12 cellular contexts compared by ENCODE assay signal in genomic region chr1:67682659-67683197, GRCh38. TPM values are rescaled to one million over a fixed set of nuclear protein-coding genes. Genes with fewer than 3 reads are reported as not detected.
DNase-seq lines count a peak whose midpoint lies in the region; ATAC-seq and TF ChIP-seq lines count a peak whose summit lies in the region.
"Had no signal": no experiment of that assay in that cellular context is flagged by ENCODE, and none has a peak within 500 bp of the region (broad histone marks: within the 10 kb centered on the region; RNA-seq: fewer than 3 reads in every experiment).

No MANE protein-coding gene starts in this region.

- ATAC-seq in GM19452 (IDR thresholded peaks at IDR 0.05; ENCODE audit: unreplicated experiment) (no peak), aorta (ENCODE audit: low FRiP score) (no peak)
- ATAC-seq: mucosa of descending colon, T-helper 17 cell had no signal

- dilution Hi-C loops in mammary epithelial cell (cut with HindIII; ENCODE audit: low sequenced_read_pairs) = loop anchor here (5.0 kb wide), 2 partner anchors 50 to 100 kb away; no protein-coding TSS in a partner anchor

- H3K79me2 ChIP-seq in mammary epithelial cell (ENCODE audit: insufficient read depth, low read length) = peaks cover 27% of the 10 kb centered on the region

- H4K20me1 ChIP-seq in mammary epithelial cell (ENCODE audit: insufficient read depth, low read length) = no peaks in the 10 kb centered on the region

- intact Hi-C loops in mammary epithelial cell (cut with micrococcal nuclease) = no loop called here
- intact Hi-C loops in ovary (cut with DNase I) = loop anchor here in 3 of 4 donors (10.0 kb wide), 2 partner anchors 118 to 148 kb away; no protein-coding TSS in a partner anchor
- intact Hi-C loops in aorta (cut with DNase I) = loop anchor here in 1 of 2 donors (5.0 kb wide), 1 partner anchor 145 kb away; no protein-coding TSS in a partner anchor

- H3K4me2 ChIP-seq in mammary epithelial cell (ENCODE audit: insufficient read depth, low read depth, low read length) = peak overlapping the region; percentile 83

- H3K27ac ChIP-seq in mammary epithelial cell (ENCODE audit: insufficient read depth, low read depth, low read length) (peak overlapping the region; percentile 97), ovary (no peak overlapping the region), aorta (ENCODE audit: low read depth in 1 of 2, low read length in 2 of 2) (peak overlapping the region in 1 of 2 donors; percentile 52)

- H2AFZ ChIP-seq in mammary epithelial cell (ENCODE audit: low read depth, low read length) = no peak overlapping the region

- CTCF ChIA-PET in mammary epithelial cell (lab: Charles Lee; ENCODE audit: low non-redundant PET) = interaction anchor here (0.7 kb wide), 1 partner anchor 147 kb away, joined by 6 read pairs; no protein-coding TSS in a partner anchor

- TF ChIP-seq CTCF in mammary epithelial cell (conservative IDR thresholded peaks at IDR 0.05 in 1 of 2, IDR thresholded peaks at IDR 0.05 in 1 of 2; ENCODE audit: extremely low read depth in 1 of 2, insufficient read depth in 1 of 2, low read depth in 1 of 2, low read length in 2 of 2) = no peak
- no peak for TF ChIP-seq CTCF in ovary (IDR thresholded peaks at IDR 0.05)

- no peak for TF ChIP-seq EP300 in ovary (IDR thresholded peaks at IDR 0.05)

- TF ChIP-seq POLR2A in ovary (IDR thresholded peaks at IDR 0.05) = no peak

- H3K27me3 ChIP-seq in mammary epithelial cell (ENCODE audit: insufficient read depth, low read length) (no peaks in the 10 kb centered on the region), ovary (no peaks in the 10 kb centered on the region), aorta (ENCODE audit: control insufficient read depth in 1 of 2, insufficient read depth in 2 of 2, low read length in 1 of 2) (no peaks in the 10 kb centered on the region)
- H3K27me3 ChIP-seq: tibial nerve had no signal

- H3K9me3 ChIP-seq in mammary epithelial cell (replicated peaks; ENCODE audit: insufficient read depth, low read length) (no peaks in the 10 kb centered on the region), ovary (no peaks in the 10 kb centered on the region), aorta (ENCODE audit: control insufficient read depth, low read length) (no peaks in the 10 kb centered on the region)
- H3K9me3 ChIP-seq: mucosa of descending colon, tibial nerve had no signal

- in situ Hi-C loops in mammary epithelial cell (cut with MboI; ENCODE audit: low sequenced_read_pairs in 2 of 2) = loop anchor here (5.0 kb wide), 1 partner anchor 110 kb away; no protein-coding TSS in a partner anchor

- DNase-seq in DMS53 (lab: John Stamatoyannopoulos, UW) (peak; percentile 88), NCI-H1048 (lab: John Stamatoyannopoulos, UW) (peak; percentile 74), mammary epithelial cell (peak; percentile 95), non-pigmented ciliary epithelial cell (ENCODE audit: low read depth) (peak; percentile 82), ovary (no peak), aorta (no peak), SHP77 treated with DMSO at 0.1 percent for 48 hours (lab: John Stamatoyannopoulos, UW) (no peak)
- DNase-seq: mucosa of descending colon, NCI-H2081, T-helper 17 cell had no signal

- H3K4me3 ChIP-seq in mammary epithelial cell (replicated peaks in 1 of 3; ENCODE audit: insufficient read depth in 1 of 3, low read depth in 2 of 3, low read length in 3 of 3) = peak overlapping the region in 2 of 3 experiments; percentile 47 to 69
- no peak overlapping the region for H3K4me3 ChIP-seq in ovary
- H3K4me3 ChIP-seq in aorta (ENCODE audit: low read length in 2 of 2) = no peak overlapping the region
- H3K4me3 ChIP-seq: mucosa of descending colon, tibial nerve had no signal

- 0% methylated on average over 3 of the region's 3 CpGs for WGBS in mammary epithelial cell (ENCODE audit: low coverage, missing lambda C conversion rate)
- 60 to 73% (median 64%) methylated on average over 3 of the region's 3 CpGs for WGBS in ovary, 3 donors
- WGBS in aorta, 2 donors = 4 to 5% methylated on average over 3 of the region's 3 CpGs

- H3K36me3 ChIP-seq in mammary epithelial cell (ENCODE audit: insufficient read depth, low read length) = peaks cover 8% of the 10 kb centered on the region
- no peaks in the 10 kb centered on the region for H3K36me3 ChIP-seq in ovary
- peaks cover 0 to 1% of the 10 kb centered on the region in 2 donors for H3K36me3 ChIP-seq in aorta (ENCODE audit: control insufficient read depth in 1 of 2, insufficient read depth in 2 of 2, low read length in 1 of 2)

- H3K9ac ChIP-seq in mammary epithelial cell (ENCODE audit: insufficient read depth, low read length) = peak overlapping the region; percentile 92

- no TSS peak for BruUV-seq in mammary epithelial cell (replicated peaks; lab: Mats Ljungman, UMichigan)

- H3K4me1 ChIP-seq in mammary epithelial cell (ENCODE audit: insufficient read depth, low read length) = peaks cover 29% of the 10 kb centered on the region
- H3K4me1 ChIP-seq in ovary (ENCODE audit: insufficient read depth) = peaks cover 7% of the 10 kb centered on the region
- no peaks in the 10 kb centered on the region for H3K4me1 ChIP-seq in aorta (ENCODE audit: control insufficient read depth in 1 of 2, insufficient read depth in 2 of 2, low read length in 2 of 2)

RNA-seq across cellular contexts. Expression of gene GADD45A, which starts 2.3 kb away (rescaled TPM):
- 100 to 1,000 TPM; 119 to 371 TPM for total RNA-seq in mammary epithelial cell
- 75.5 TPM for polyA plus RNA-seq in mammary epithelial cell
- 27.2 TPM for polyA minus RNA-seq in mammary epithelial cell
- total RNA-seq in ovary = 100 to 1,000 TPM in 1 of 7 donors, 10 to 100 TPM in 6; 22.1 to 132 (median 36.2) TPM
- 100 to 1,000 TPM in 1 of 2 donors, 10 to 100 TPM in 1; 49.2 to 103 TPM for polyA plus RNA-seq in ovary
- 100 to 1,000 TPM in 1 of 2 donors, 10 to 100 TPM in 1; 49.7 to 158 TPM for total RNA-seq in aorta
- polyA plus RNA-seq in aorta = 100 to 1,000 TPM; 154 to 186 TPM

Comparison
In these comparisons a context has a peak if more than half of its experiments do, and no peak if none do; other contexts are left out.
1. DNase-seq: peak in DMS53 (single experiment), NCI-H1048 (single experiment), mammary epithelial cell (single experiment) and non-pigmented ciliary epithelial cell (single experiment); none in ovary (0 of 5), aorta (0 of 2) and SHP77 treated with DMSO at 0.1 percent for 48 hours (single experiment).
2. H3K4me3 ChIP-seq: peak in mammary epithelial cell (2 of 3); none in ovary (single experiment) and aorta (0 of 2).